In genomic region chr6:41443616-41444525, GRCh38 we compare ENCODE assay signal across 18 cellular contexts.
DNase-seq lines count a peak whose midpoint lies in the region; ATAC-seq, FAIRE-seq and TF ChIP-seq lines count a peak whose summit lies in the region.
"Had no signal": no experiment of that assay in that cellular context is flagged by ENCODE, and none has a peak within 500 bp of the region (broad histone marks: within the 10 kb centered on the region; RNA-seq: fewer than 3 reads in every experiment).

No MANE protein-coding gene starts in this region.

- H3K27me3 ChIP-seq in hepatocyte (no peaks in the 10 kb centered on the region), prostate gland (replicated peaks; ENCODE audit: insufficient read depth) (no peaks in the 10 kb centered on the region), foreskin keratinocyte (peaks cover 70% of the 10 kb centered on the region), small intestine (ENCODE audit: control insufficient read depth in 2 of 2, insufficient read depth in 2 of 2, low read length in 2 of 2) (no peaks in the 10 kb centered on the region)
- H3K27me3 ChIP-seq: SJSA1 had no signal

- H3K9me3 ChIP-seq in hepatocyte (ENCODE audit: low read depth) (no peaks in the 10 kb centered on the region), prostate gland (no peaks in the 10 kb centered on the region), small intestine (ENCODE audit: control insufficient read depth, low read depth) (no peaks in the 10 kb centered on the region)
- H3K9me3 ChIP-seq: HAP-1, SJSA1 had no signal

- peak overlapping the region; percentile 89 for H3K4me2 ChIP-seq in hepatocyte

- H3K79me2 ChIP-seq in hepatocyte = no peaks in the 10 kb centered on the region

- TF ChIP-seq CTCF in hepatocyte (IDR thresholded peaks at IDR 0.05; ENCODE audit: poor library complexity) (no peak), prostate gland (IDR thresholded peaks at IDR 0.05) (no peak), foreskin keratinocyte (conservative IDR thresholded peaks at IDR 0.05) (no peak)

- H3K4me1 ChIP-seq in hepatocyte (ENCODE audit: insufficient read depth) (peaks cover 33% of the 10 kb centered on the region), prostate gland (replicated peaks) (peaks cover 4% of the 10 kb centered on the region), foreskin keratinocyte (no peaks in the 10 kb centered on the region), small intestine (ENCODE audit: control insufficient read depth in 2 of 2, insufficient read depth in 1 of 2, low read depth in 1 of 2, low read length in 1 of 2) (peaks cover 0 to 4% of the 10 kb centered on the region in 2 donors)

- DNase-seq in Right ventricle myocardium inferior (ENCODE audit: missing footprints) (no peak), cardiac septum (ENCODE audit: low spot score) (no peak), hepatocyte (ENCODE audit: low spot score) (peak; percentile 26), prostate gland (ENCODE audit: low spot score) (no peak), OCI-M1 (lab: John Stamatoyannopoulos, UW) (no peak), foreskin keratinocyte (no peak), small intestine (no peak)
- DNase-seq: activated B cell treated with CpG ODN at 0.5 μM for 24 hours; activated T-cell treated with anti-CD3 and anti-CD28 coated beads, Interleukin-2, amount 50 U/mL, for 48 hours; caudate nucleus; erythroblast; NCI-H1694; occipital lobe; stimulated activated CD4-positive, alpha-beta T cell treated with anti-CD3 and anti-CD28 coated beads, Interleukin-4, amount 100 ng/mL, for 4 hours had no signal

- H2AFZ ChIP-seq in hepatocyte = no peak overlapping the region

- H3K9me2 ChIP-seq in hepatocyte (replicated peaks; ENCODE audit: insufficient read depth) = no peaks in the 10 kb centered on the region

- WGBS in hepatocyte (ENCODE audit: low lambda C conversion rate, missing lambda C conversion rate) = 36% methylated on average over 15 of the region's 15 CpGs
- 49% methylated on average over 15 of the region's 15 CpGs for WGBS in prostate gland
- 50 to 59% (median 58%) methylated on average over 15 of the region's 15 CpGs for WGBS in small intestine, 3 donors

- intact Hi-C loops in Right ventricle myocardium inferior (cut with DNase I) (no loop called here), cardiac septum (cut with DNase I) (loop anchor here (2.0 kb wide), 1 partner anchor 15 kb away; no protein-coding TSS in a partner anchor), prostate gland (cut with DNase I) (no loop called here)

- H3K27ac ChIP-seq in hepatocyte (peak overlapping the region; percentile 91), prostate gland (peak overlapping the region; percentile 39 to 76), foreskin keratinocyte (no peak overlapping the region), small intestine (ENCODE audit: low read depth in 1 of 2, low read length in 1 of 2) (no peak overlapping the region)
- H3K27ac ChIP-seq: SJSA1 had no signal

- H3K4me3 ChIP-seq in hepatocyte (no peak overlapping the region), prostate gland (no peak overlapping the region), small intestine (ENCODE audit: low read depth in 1 of 2, low read length in 2 of 2) (no peak overlapping the region)
- H3K4me3 ChIP-seq: SJSA1 had no signal

- no peaks in the 10 kb centered on the region for H3K36me3 ChIP-seq in hepatocyte (replicated peaks; ENCODE audit: insufficient read depth, low read depth)
- H3K36me3 ChIP-seq in prostate gland = no peaks in the 10 kb centered on the region
- no peaks in the 10 kb centered on the region for H3K36me3 ChIP-seq in small intestine (ENCODE audit: control insufficient read depth in 2 of 2, insufficient read depth in 2 of 2, low read length in 2 of 2)
- H3K36me3 ChIP-seq: HAP-1, SJSA1 had no signal

- FAIRE-seq in small intestine (lab: Jason Lieb, UNC) = no peak
- FAIRE-seq: A204.1 had no signal

- TF ChIP-seq POLR2A in prostate gland (IDR thresholded peaks at IDR 0.05) = no peak

- H4K20me1 ChIP-seq in hepatocyte (ENCODE audit: insufficient read depth, poor library complexity, severe bottlenecking) = no peaks in the 10 kb centered on the region

- peak; percentile 72 for ATAC-seq in Right ventricle myocardium inferior
- ATAC-seq in foreskin keratinocyte = no peak
- no peak for ATAC-seq in HG02610 (IDR thresholded peaks at IDR 0.05; ENCODE audit: unreplicated experiment)

Comparison
In these comparisons a context has a peak if more than half of its experiments do, and no peak if none do; other contexts are left out.
1. H3K27ac ChIP-seq: peak in hepatocyte (single experiment) and prostate gland (2 of 2); none in foreskin keratinocyte (single experiment) and small intestine (0 of 2).